11 cellular contexts compared by ENCODE assay signal in the genomic region with DNA sequence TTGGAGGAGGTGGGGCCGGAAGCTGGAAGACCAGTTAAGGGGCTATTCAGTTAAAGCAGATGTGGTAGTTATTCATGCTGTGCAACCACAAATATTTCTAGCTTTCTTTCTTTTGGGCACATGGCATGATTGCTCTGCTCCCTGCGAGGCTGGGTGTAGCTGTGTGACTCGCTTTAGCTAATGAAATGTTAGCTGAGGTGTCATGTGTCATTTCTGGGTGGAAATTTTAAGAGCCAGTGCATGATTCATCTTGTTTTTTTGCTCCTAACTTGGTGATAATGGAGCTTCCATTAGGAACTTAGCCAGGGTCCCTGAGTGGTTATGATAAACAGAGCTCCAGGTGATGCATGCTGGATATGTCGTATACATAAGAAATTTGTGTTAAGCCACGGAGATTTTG.
DNase-seq lines count a peak whose midpoint lies in the region; ATAC-seq and TF ChIP-seq lines count a peak whose summit lies in the region.
"Had no signal": no experiment of that assay in that cellular context is flagged by ENCODE, and none has a peak within 500 bp of the region (broad histone marks: within the 10 kb centered on the region; RNA-seq: fewer than 3 reads in every experiment).

No MANE protein-coding gene starts in this region.

- H3K9me3 ChIP-seq in right atrium auricular region, result no peaks in the 10 kb centered on the region
- H3K9me3 ChIP-seq: colonic mucosa had no signal

- ATAC-seq in SK-N-SH treated with all-trans-retinoic acid at 6 μM for 48 hours (peak; percentile 68), HG02840 (IDR thresholded peaks at IDR 0.05; ENCODE audit: low FRiP score, unreplicated experiment) (no peak), sciatic nerve (no peak)

- no peak for TF ChIP-seq CTCF in right atrium auricular region (IDR thresholded peaks at IDR 0.05)

- no peaks in the 10 kb centered on the region for H3K36me3 ChIP-seq in right atrium auricular region
- H3K36me3 ChIP-seq: colonic mucosa had no signal

- no peak overlapping the region for H3K27ac ChIP-seq in right atrium auricular region
- H3K27ac ChIP-seq: colonic mucosa had no signal

- no peaks in the 10 kb centered on the region for H3K4me1 ChIP-seq in right atrium auricular region
- H3K4me1 ChIP-seq: colonic mucosa had no signal

- H3K4me3 ChIP-seq in right atrium auricular region, result no peak overlapping the region
- H3K4me3 ChIP-seq: colonic mucosa had no signal

- DNase-seq in COLO668 (lab: John Stamatoyannopoulos, UW; ENCODE audit: unreplicated experiment) (peak; percentile 2), HT1080 (ENCODE audit: low read depth) (peak; percentile 92), glomerular visceral epithelial cell (ENCODE audit: extremely low spot score) (peak; percentile 68), NCI-H2029 (lab: John Stamatoyannopoulos, UW) (no peak), right atrium auricular region (ENCODE audit: low spot score) (no peak), sciatic nerve (ENCODE audit: low spot score) (no peak)
- DNase-seq: colonic mucosa; NK-92 treated with Interleukin-12 subunit alpha and Interleukin-12 subunit beta, amount 100 ng/mL, for 24 hours; stimulated activated naive CD4-positive, alpha-beta T cell had no signal

- H3K27me3 ChIP-seq in right atrium auricular region, result no peaks in the 10 kb centered on the region
- H3K27me3 ChIP-seq: colonic mucosa had no signal

- intact Hi-C loops in sciatic nerve (cut with DNase I), result no loop called here

TF ChIP-seq in SK-N-SH treated with all-trans-retinoic acid at 6 μM for 48 hours, 23 proteins besides CTCF, POLR2A, EP300 and RAD21:
- no peak for TF ChIP-seq ZC3H10 (CRISPR knock-in tag; IDR thresholded peaks at IDR 0.05)
- TF ChIP-seq RARB (CRISPR knock-in tag; IDR thresholded peaks at IDR 0.05), result no peak
- TF ChIP-seq ISL1 (CRISPR knock-in tag; IDR thresholded peaks at IDR 0.05), result no peak
- no peak for TF ChIP-seq CSDC2 (CRISPR knock-in tag; IDR thresholded peaks at IDR 0.05)
- TF ChIP-seq, protein P1, sequence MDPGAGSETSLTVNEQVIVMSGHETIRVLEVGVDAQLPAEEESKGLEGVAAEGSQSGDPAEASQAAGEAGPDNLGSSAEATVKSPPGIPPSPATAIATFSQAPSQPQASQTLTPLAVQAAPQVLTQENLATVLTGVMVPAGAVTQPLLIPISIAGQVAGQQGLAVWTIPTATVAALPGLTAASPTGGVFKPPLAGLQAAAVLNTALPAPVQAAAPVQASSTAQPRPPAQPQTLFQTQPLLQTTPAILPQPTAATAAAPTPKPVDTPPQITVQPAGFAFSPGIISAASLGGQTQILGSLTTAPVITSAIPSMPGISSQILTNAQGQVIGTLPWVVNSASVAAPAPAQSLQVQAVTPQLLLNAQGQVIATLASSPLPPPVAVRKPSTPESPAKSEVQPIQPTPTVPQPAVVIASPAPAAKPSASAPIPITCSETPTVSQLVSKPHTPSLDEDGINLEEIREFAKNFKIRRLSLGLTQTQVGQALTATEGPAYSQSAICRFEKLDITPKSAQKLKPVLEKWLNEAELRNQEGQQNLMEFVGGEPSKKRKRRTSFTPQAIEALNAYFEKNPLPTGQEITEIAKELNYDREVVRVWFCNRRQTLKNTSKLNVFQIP (CRISPR knock-in tag; IDR thresholded peaks at IDR 0.05; ENCODE audit: borderline replicate concordance, low read depth), result no peak
- no peak for TF ChIP-seq TOX (CRISPR knock-in tag; IDR thresholded peaks at IDR 0.05; ENCODE audit: borderline replicate concordance)
- TF ChIP-seq ZNF565 (CRISPR knock-in tag; conservative IDR thresholded peaks at IDR 0.05; ENCODE audit: low read depth), result no peak
- TF ChIP-seq, protein P2, sequence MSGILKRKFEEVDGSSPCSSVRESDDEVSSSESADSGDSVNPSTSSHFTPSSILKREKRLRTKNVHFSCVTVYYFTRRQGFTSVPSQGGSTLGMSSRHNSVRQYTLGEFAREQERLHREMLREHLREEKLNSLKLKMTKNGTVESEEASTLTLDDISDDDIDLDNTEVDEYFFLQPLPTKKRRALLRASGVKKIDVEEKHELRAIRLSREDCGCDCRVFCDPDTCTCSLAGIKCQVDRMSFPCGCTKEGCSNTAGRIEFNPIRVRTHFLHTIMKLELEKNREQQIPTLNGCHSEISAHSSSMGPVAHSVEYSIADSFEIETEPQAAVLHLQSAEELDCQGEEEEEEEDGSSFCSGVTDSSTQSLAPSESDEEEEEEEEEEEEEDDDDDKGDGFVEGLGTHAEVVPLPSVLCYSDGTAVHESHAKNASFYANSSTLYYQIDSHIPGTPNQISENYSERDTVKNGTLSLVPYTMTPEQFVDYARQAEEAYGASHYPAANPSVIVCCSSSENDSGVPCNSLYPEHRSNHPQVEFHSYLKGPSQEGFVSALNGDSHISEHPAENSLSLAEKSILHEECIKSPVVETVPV (CRISPR knock-in tag; IDR thresholded peaks at IDR 0.05), result no peak
- TF ChIP-seq, protein P3, sequence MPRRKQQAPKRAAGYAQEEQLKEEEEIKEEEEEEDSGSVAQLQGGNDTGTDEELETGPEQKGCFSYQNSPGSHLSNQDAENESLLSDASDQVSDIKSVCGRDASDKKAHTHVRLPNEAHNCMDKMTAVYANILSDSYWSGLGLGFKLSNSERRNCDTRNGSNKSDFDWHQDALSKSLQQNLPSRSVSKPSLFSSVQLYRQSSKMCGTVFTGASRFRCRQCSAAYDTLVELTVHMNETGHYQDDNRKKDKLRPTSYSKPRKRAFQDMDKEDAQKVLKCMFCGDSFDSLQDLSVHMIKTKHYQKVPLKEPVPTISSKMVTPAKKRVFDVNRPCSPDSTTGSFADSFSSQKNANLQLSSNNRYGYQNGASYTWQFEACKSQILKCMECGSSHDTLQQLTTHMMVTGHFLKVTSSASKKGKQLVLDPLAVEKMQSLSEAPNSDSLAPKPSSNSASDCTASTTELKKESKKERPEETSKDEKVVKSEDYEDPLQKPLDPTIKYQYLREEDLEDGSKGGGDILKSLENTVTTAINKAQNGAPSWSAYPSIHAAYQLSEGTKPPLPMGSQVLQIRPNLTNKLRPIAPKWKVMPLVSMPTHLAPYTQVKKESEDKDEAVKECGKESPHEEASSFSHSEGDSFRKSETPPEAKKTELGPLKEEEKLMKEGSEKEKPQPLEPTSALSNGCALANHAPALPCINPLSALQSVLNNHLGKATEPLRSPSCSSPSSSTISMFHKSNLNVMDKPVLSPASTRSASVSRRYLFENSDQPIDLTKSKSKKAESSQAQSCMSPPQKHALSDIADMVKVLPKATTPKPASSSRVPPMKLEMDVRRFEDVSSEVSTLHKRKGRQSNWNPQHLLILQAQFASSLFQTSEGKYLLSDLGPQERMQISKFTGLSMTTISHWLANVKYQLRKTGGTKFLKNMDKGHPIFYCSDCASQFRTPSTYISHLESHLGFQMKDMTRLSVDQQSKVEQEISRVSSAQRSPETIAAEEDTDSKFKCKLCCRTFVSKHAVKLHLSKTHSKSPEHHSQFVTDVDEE (CRISPR knock-in tag; IDR thresholded peaks at IDR 0.05), result no peak
- no peak for TF ChIP-seq GLIS3 (CRISPR knock-in tag; IDR thresholded peaks at IDR 0.05)
- no peak for TF ChIP-seq ZFP3 (CRISPR knock-in tag; IDR thresholded peaks at IDR 0.05)
- TF ChIP-seq SNAI2 (CRISPR knock-in tag; IDR thresholded peaks at IDR 0.05), result no peak
- no peak for TF ChIP-seq ZFP30 (CRISPR knock-in tag; IDR thresholded peaks at IDR 0.05)
- TF ChIP-seq, protein P4, sequence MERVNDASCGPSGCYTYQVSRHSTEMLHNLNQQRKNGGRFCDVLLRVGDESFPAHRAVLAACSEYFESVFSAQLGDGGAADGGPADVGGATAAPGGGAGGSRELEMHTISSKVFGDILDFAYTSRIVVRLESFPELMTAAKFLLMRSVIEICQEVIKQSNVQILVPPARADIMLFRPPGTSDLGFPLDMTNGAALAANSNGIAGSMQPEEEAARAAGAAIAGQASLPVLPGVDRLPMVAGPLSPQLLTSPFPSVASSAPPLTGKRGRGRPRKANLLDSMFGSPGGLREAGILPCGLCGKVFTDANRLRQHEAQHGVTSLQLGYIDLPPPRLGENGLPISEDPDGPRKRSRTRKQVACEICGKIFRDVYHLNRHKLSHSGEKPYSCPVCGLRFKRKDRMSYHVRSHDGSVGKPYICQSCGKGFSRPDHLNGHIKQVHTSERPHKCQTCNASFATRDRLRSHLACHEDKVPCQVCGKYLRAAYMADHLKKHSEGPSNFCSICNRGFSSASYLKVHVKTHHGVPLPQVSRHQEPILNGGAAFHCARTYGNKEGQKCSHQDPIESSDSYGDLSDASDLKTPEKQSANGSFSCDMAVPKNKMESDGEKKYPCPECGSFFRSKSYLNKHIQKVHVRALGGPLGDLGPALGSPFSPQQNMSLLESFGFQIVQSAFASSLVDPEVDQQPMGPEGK (CRISPR knock-in tag; IDR thresholded peaks at IDR 0.05; ENCODE audit: borderline replicate concordance), result no peak
- TF ChIP-seq ZNF70 (CRISPR knock-in tag; IDR thresholded peaks at IDR 0.05), result no peak
- TF ChIP-seq PPARA (CRISPR knock-in tag; IDR thresholded peaks at IDR 0.05; ENCODE audit: borderline replicate concordance), result no peak
- TF ChIP-seq OSR1 (CRISPR knock-in tag; IDR thresholded peaks at IDR 0.05), result no peak
- TF ChIP-seq BACH2 (CRISPR knock-in tag; IDR thresholded peaks at IDR 0.05; ENCODE audit: borderline replicate concordance), result no peak
- TF ChIP-seq, protein P5, sequence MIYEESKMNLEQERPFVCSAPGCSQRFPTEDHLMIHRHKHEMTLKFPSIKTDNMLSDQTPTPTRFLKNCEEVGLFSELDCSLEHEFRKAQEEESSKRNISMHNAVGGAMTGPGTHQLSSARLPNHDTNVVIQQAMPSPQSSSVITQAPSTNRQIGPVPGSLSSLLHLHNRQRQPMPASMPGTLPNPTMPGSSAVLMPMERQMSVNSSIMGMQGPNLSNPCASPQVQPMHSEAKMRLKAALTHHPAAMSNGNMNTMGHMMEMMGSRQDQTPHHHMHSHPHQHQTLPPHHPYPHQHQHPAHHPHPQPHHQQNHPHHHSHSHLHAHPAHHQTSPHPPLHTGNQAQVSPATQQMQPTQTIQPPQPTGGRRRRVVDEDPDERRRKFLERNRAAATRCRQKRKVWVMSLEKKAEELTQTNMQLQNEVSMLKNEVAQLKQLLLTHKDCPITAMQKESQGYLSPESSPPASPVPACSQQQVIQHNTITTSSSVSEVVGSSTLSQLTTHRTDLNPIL (CRISPR knock-in tag; IDR thresholded peaks at IDR 0.05; ENCODE audit: low read depth), result no peak
- TF ChIP-seq ESRRG (CRISPR knock-in tag; IDR thresholded peaks at IDR 0.05), result no peak

Comparison
In these comparisons a context has a peak if more than half of its experiments do, and no peak if none do; other contexts are left out.
1. DNase-seq: peak in COLO668 (single experiment), HT1080 (single experiment) and glomerular visceral epithelial cell (single experiment); none in NCI-H2029 (single experiment), right atrium auricular region (single experiment) and sciatic nerve (single experiment).